ENCODE assay signal across 17 cellular contexts in genomic region chr10:119136084-119136483, GRCh38. TPM values are rescaled to one million over a fixed set of nuclear protein-coding genes. Genes with fewer than 3 reads are reported as not detected.
DNase-seq lines count a peak whose midpoint lies in the region; ATAC-seq and TF ChIP-seq lines count a peak whose summit lies in the region.
"Had no signal": no experiment of that assay in that cellular context is flagged by ENCODE, and none has a peak within 500 bp of the region (broad histone marks: within the 10 kb centered on the region; RNA-seq: fewer than 3 reads in every experiment).

No MANE protein-coding gene starts in this region.

- CTCF ChIA-PET in AG04450 (lab: Charles Lee), result interaction anchor here (0.5 to 2.3 kb wide), 3 partner anchors 48 to 74 kb away, joined by 3 to 12 read pairs (median 3); no protein-coding TSS in a partner anchor
- CTCF ChIA-PET in CD4-positive, alpha-beta memory T cell (lab: Charles Lee; ENCODE audit: partially characterized antibody), result interaction anchor here (0.7 kb wide), 1 partner anchor 62 kb away, joined by 4 read pairs; no protein-coding TSS in a partner anchor

- H3K27ac Mint-ChIP-seq in CD14-positive monocyte, result peak overlapping the region; percentile 93 to 99 (median 95)
- H3K27ac Mint-ChIP-seq in activated T-helper 1 cell treated with anti-CD3 and anti-CD28 coated beads, Interleukin-12 subunit alpha, Interleukin-12 subunit beta, Interleukin-2, Interleukin-4 antibody, amounts not matched to agents 30 ng/mL and 10 ng/mL and 1 ng/mL, durations not matched to agents 14 hours and 24 hours and 36 hours, result no peak overlapping the region
- peak overlapping the region in 2 of 7 donors; percentile 39 to 42 for H3K27ac Mint-ChIP-seq in CD4-positive, alpha-beta memory T cell
- H3K27ac Mint-ChIP-seq: type B pancreatic cell had no signal

- DNase-seq in AG04450 (ENCODE audit: low read depth, low spot score) (no peak), CD14-positive monocyte (ENCODE audit: low spot score) (no peak), right lobe of liver (no peak), NCI-H2227 treated with DMSO at 0.1 percent for 48 hours (lab: John Stamatoyannopoulos, UW) (no peak), H7 (no peak)
- DNase-seq in activated T-helper 1 cell treated with anti-CD3 and anti-CD28 coated beads, Interleukin-12 subunit alpha, Interleukin-12 subunit beta, Interleukin-2, Interleukin-4 antibody, amounts not matched to agents 30 ng/mL and 10 ng/mL and 1 ng/mL, durations not matched to agents 14 hours and 24 hours and 36 hours (ENCODE audit: low spot score), result no peak
- DNase-seq in CD4-positive, alpha-beta memory T cell, result no peak
- no peak for DNase-seq in stimulated activated CD4-positive, alpha-beta T cell treated with anti-CD3 and anti-CD28 coated beads, Interleukin-12 subunit alpha, Interleukin-12 subunit beta, amount 100 ng/mL, for 4 hours
- DNase-seq: DMS79, left cardiac atrium, NCI-H1048, ovary, SK-N-SH had no signal

- H3K9me3 Mint-ChIP-seq in CD14-positive monocyte, result peaks cover 0 to 3% (median 0%) of the 10 kb centered on the region in 7 donors
- H3K9me3 Mint-ChIP-seq in activated T-helper 1 cell treated with anti-CD3 and anti-CD28 coated beads, Interleukin-12 subunit alpha, Interleukin-12 subunit beta, Interleukin-2, Interleukin-4 antibody, amounts not matched to agents 30 ng/mL and 10 ng/mL and 1 ng/mL, durations not matched to agents 14 hours and 24 hours and 36 hours, result no peaks in the 10 kb centered on the region
- H3K9me3 Mint-ChIP-seq in CD4-positive, alpha-beta memory T cell, result peaks cover 0 to 3% (median 0%) of the 10 kb centered on the region in 8 donors
- H3K9me3 Mint-ChIP-seq: brain, type B pancreatic cell had no signal

- H3K36me3 ChIP-seq in right lobe of liver, result peaks cover 0 to 6% (median 0%) of the 10 kb centered on the region in 4 donors
- peaks cover 29% of the 10 kb centered on the region for H3K36me3 ChIP-seq in CD4-positive, alpha-beta memory T cell (ENCODE audit: insufficient read depth, low read length)
- H3K36me3 ChIP-seq in H7 (replicated peaks; ENCODE audit: control insufficient read depth, insufficient read depth, low read length), result peaks cover 14% of the 10 kb centered on the region
- H3K36me3 ChIP-seq: ovary had no signal

- TF ChIP-seq POLR2A in right lobe of liver (IDR thresholded peaks at IDR 0.05), result no peak

- no peaks in the 10 kb centered on the region for H3K9me3 ChIP-seq in AG04450 (ENCODE audit: control insufficient read depth, insufficient read depth, low read length)
- no peaks in the 10 kb centered on the region for H3K9me3 ChIP-seq in right lobe of liver
- no peaks in the 10 kb centered on the region for H3K9me3 ChIP-seq in CD4-positive, alpha-beta memory T cell (ENCODE audit: control insufficient read depth in 1 of 2, low read length in 2 of 2)
- H3K9me3 ChIP-seq: BLaER1, ovary, SK-N-SH had no signal

- peaks cover 0 to 28% (median 7%) of the 10 kb centered on the region in 4 donors for H3K4me1 ChIP-seq in right lobe of liver
- H3K4me1 ChIP-seq in CD4-positive, alpha-beta memory T cell (ENCODE audit: insufficient read depth, low read length), result peaks cover 24% of the 10 kb centered on the region

- peaks cover 67% of the 10 kb centered on the region for H3K4me1 Mint-ChIP-seq in CD14-positive monocyte
- peaks cover 57% of the 10 kb centered on the region for H3K4me1 Mint-ChIP-seq in activated T-helper 1 cell treated with anti-CD3 and anti-CD28 coated beads, Interleukin-12 subunit alpha, Interleukin-12 subunit beta, Interleukin-2, Interleukin-4 antibody, amounts not matched to agents 30 ng/mL and 10 ng/mL and 1 ng/mL, durations not matched to agents 14 hours and 24 hours and 36 hours (ENCODE audit: low read depth)
- peaks cover 20 to 37% (median 27%) of the 10 kb centered on the region in 4 donors for H3K4me1 Mint-ChIP-seq in CD4-positive, alpha-beta memory T cell
- H3K4me1 Mint-ChIP-seq: brain had no signal

- TF ChIP-seq CTCF in AG04450 (IDR thresholded peaks at IDR 0.05; ENCODE audit: low read depth, low read length) (no peak), CD14-positive monocyte (IDR thresholded peaks at IDR 0.05) (no peak), right lobe of liver (IDR thresholded peaks at IDR 0.05) (no peak)

- intact Hi-C loops in CD14-positive monocyte (cut with micrococcal nuclease) (loop anchor here (5.0 to 10.0 kb wide), 2 partner anchors 51 to 136 kb away; partner anchors contain the start of gene EIF3A (in 1 of the 2)), right lobe of liver (cut with DNase I) (no loop called here)
- intact Hi-C loops in activated T-helper 1 cell treated with anti-CD3 and anti-CD28 coated beads, Interleukin-12 subunit alpha, Interleukin-12 subunit beta, Interleukin-2, Interleukin-4 antibody, amounts not matched to agents 30 ng/mL and 10 ng/mL and 1 ng/mL, durations not matched to agents 14 hours and 24 hours and 36 hours (cut with micrococcal nuclease), result no loop called here
- intact Hi-C loops in CD4-positive, alpha-beta memory T cell (cut with micrococcal nuclease), result no loop called here

- POLR2A ChIA-PET in AG04450 (lab: Yijun Ruan, JAX), result interaction anchor here (0.5 to 1.5 kb wide), 3 partner anchors 32 to 62 kb away, joined by 3 to 7 read pairs (median 4); partner anchors contain the start of gene DENND10
- POLR2A ChIA-PET in CD4-positive, alpha-beta memory T cell (lab: Charles Lee; ENCODE audit: partially characterized antibody), result interaction anchor here (1.4 kb wide), 1 partner anchor 45 kb away, joined by 4 read pairs; no protein-coding TSS in a partner anchor

- H3K4me3 ChIP-seq in AG04450 (ENCODE audit: low read depth, low read length) (no peak overlapping the region), right lobe of liver (no peak overlapping the region), H7 (ENCODE audit: insufficient read depth, low read depth, low read length) (no peak overlapping the region)
- H3K4me3 ChIP-seq in CD4-positive, alpha-beta memory T cell (ENCODE audit: low read length in 2 of 2), result no peak overlapping the region
- H3K4me3 ChIP-seq: BLaER1, ovary had no signal

- 74% methylated on average over 7 of the region's 7 CpGs for WGBS in right lobe of liver (ENCODE audit: insufficient coverage, low coverage, low lambda C conversion rate, missing lambda C conversion rate)

- H3K27ac ChIP-seq in AG04450 (ENCODE audit: low read depth, low read length) (peak overlapping the region; percentile 52), right lobe of liver (peak overlapping the region; percentile 12 to 84 (median 83))
- H3K27ac ChIP-seq in CD4-positive, alpha-beta memory T cell (ENCODE audit: low read depth, low read length), result no peak overlapping the region
- H3K27ac ChIP-seq: BLaER1, ovary, VCaP had no signal

- H3K4me3 Mint-ChIP-seq in CD14-positive monocyte, result peak overlapping the region in 1 of 2 donors; percentile 75
- peak overlapping the region; percentile 28 for H3K4me3 Mint-ChIP-seq in activated T-helper 1 cell treated with anti-CD3 and anti-CD28 coated beads, Interleukin-12 subunit alpha, Interleukin-12 subunit beta, Interleukin-2, Interleukin-4 antibody, amounts not matched to agents 30 ng/mL and 10 ng/mL and 1 ng/mL, durations not matched to agents 14 hours and 24 hours and 36 hours
- no peak overlapping the region for H3K4me3 Mint-ChIP-seq in CD4-positive, alpha-beta memory T cell
- H3K4me3 Mint-ChIP-seq: brain, type B pancreatic cell had no signal

- H3K27me3 Mint-ChIP-seq in CD14-positive monocyte (ENCODE audit: low read depth in 3 of 3), result peaks cover 0 to 3% (median 0%) of the 10 kb centered on the region in 3 donors
- H3K27me3 Mint-ChIP-seq in activated T-helper 1 cell treated with anti-CD3 and anti-CD28 coated beads, Interleukin-12 subunit alpha, Interleukin-12 subunit beta, Interleukin-2, Interleukin-4 antibody, amounts not matched to agents 30 ng/mL and 10 ng/mL and 1 ng/mL, durations not matched to agents 14 hours and 24 hours and 36 hours (ENCODE audit: insufficient read depth), result no peaks in the 10 kb centered on the region
- no peaks in the 10 kb centered on the region for H3K27me3 Mint-ChIP-seq in CD4-positive, alpha-beta memory T cell
- H3K27me3 Mint-ChIP-seq: brain, type B pancreatic cell had no signal

- peaks cover 41 to 50% of the 10 kb centered on the region in 2 donors for H3K36me3 Mint-ChIP-seq in CD14-positive monocyte
- peaks cover 40% of the 10 kb centered on the region for H3K36me3 Mint-ChIP-seq in activated T-helper 1 cell treated with anti-CD3 and anti-CD28 coated beads, Interleukin-12 subunit alpha, Interleukin-12 subunit beta, Interleukin-2, Interleukin-4 antibody, amounts not matched to agents 30 ng/mL and 10 ng/mL and 1 ng/mL, durations not matched to agents 14 hours and 24 hours and 36 hours (ENCODE audit: low read depth)
- H3K36me3 Mint-ChIP-seq in CD4-positive, alpha-beta memory T cell, result peaks cover 21 to 56% of the 10 kb centered on the region in 2 donors

- H3K27me3 ChIP-seq in AG04450 (ENCODE audit: control insufficient read depth, insufficient read depth, low read length) (no peaks in the 10 kb centered on the region), right lobe of liver (no peaks in the 10 kb centered on the region), H7 (ENCODE audit: control insufficient read depth, insufficient read depth, low read length) (no peaks in the 10 kb centered on the region)
- no peaks in the 10 kb centered on the region for H3K27me3 ChIP-seq in CD4-positive, alpha-beta memory T cell (ENCODE audit: insufficient read depth, low read length)
- H3K27me3 ChIP-seq: BLaER1, ovary had no signal

- no peak for ATAC-seq in right lobe of liver

RNA-seq across cellular contexts. Expression of gene SFXN4, which starts 29.4 kb away (rescaled TPM):
- polyA plus RNA-seq in AG04450 (2011; rRNA removed) (14.3 and 17.1 TPM in 2 replicates), CD14-positive monocyte (10 to 100 TPM; 18.3 to 20.4 TPM)
- polyA minus RNA-seq in AG04450 (2011; rRNA and poly(A)+ RNA removed), result 5.2 and 8.9 TPM in 2 replicates
- 58.2 and 58.7 TPM in 2 replicates for total RNA-seq in activated T-helper 1 cell treated with anti-CD3 and anti-CD28 coated beads, Interleukin-12 subunit alpha, Interleukin-12 subunit beta, Interleukin-2, Interleukin-4 antibody, amounts not matched to agents 30 ng/mL and 10 ng/mL and 1 ng/mL, durations not matched to agents 14 hours and 24 hours and 36 hours
- 100 to 1,000 TPM in 1 of 6 experiments, 10 to 100 TPM in 5; 16.0 to 152 (median 23.8) TPM for total RNA-seq in right lobe of liver
- 10 to 100 TPM; 17.2 to 18.5 TPM for total RNA-seq in CD4-positive, alpha-beta memory T cell
- polyA plus RNA-seq in CD4-positive, alpha-beta memory T cell, result 10 to 100 TPM; 13.9 to 14.0 TPM
- total RNA-seq in H7 (2014; rRNA removed; shearing (Covaris generic)), result 15.3 and 24.6 TPM in 2 replicates

RNA-seq across cellular contexts. Expression of gene DENND10, which starts 32.2 kb away (rescaled TPM):
- polyA plus RNA-seq in AG04450 (2011; rRNA removed) (82.6 and 107 TPM in 2 replicates), CD14-positive monocyte (100 to 1,000 TPM; 141 to 188 TPM)
- 51.8 and 70.8 TPM in 2 replicates for polyA minus RNA-seq in AG04450 (2011; rRNA and poly(A)+ RNA removed)
- 20.1 and 25.4 TPM in 2 replicates for total RNA-seq in activated T-helper 1 cell treated with anti-CD3 and anti-CD28 coated beads, Interleukin-12 subunit alpha, Interleukin-12 subunit beta, Interleukin-2, Interleukin-4 antibody, amounts not matched to agents 30 ng/mL and 10 ng/mL and 1 ng/mL, durations not matched to agents 14 hours and 24 hours and 36 hours
- 10 to 100 TPM; 24.0 to 46.4 (median 36.1) TPM for total RNA-seq in right lobe of liver
- total RNA-seq in CD4-positive, alpha-beta memory T cell, result 10 to 100 TPM; 48.0 to 53.4 TPM
- 10 to 100 TPM; 54.9 to 76.7 TPM for polyA plus RNA-seq in CD4-positive, alpha-beta memory T cell
- total RNA-seq in H7 (2014; rRNA removed; shearing (Covaris generic)), result 77.1 and 82.6 TPM in 2 replicates

RNA-seq across cellular contexts. Expression of gene PRDX3, which starts 42.5 kb away (rescaled TPM):
- 296 and 373 TPM in 2 replicates for polyA plus RNA-seq in AG04450 (2011; rRNA removed)
- polyA minus RNA-seq in AG04450 (2011; rRNA and poly(A)+ RNA removed), result 122 and 138 TPM in 2 replicates
- 100 to 1,000 TPM; 410 to 459 TPM for polyA plus RNA-seq in CD14-positive monocyte
- total RNA-seq in activated T-helper 1 cell treated with anti-CD3 and anti-CD28 coated beads, Interleukin-12 subunit alpha, Interleukin-12 subunit beta, Interleukin-2, Interleukin-4 antibody, amounts not matched to agents 30 ng/mL and 10 ng/mL and 1 ng/mL, durations not matched to agents 14 hours and 24 hours and 36 hours, result 158 and 163 TPM in 2 replicates
- 100 to 1,000 TPM; 171 to 235 (median 194) TPM for total RNA-seq in right lobe of liver
- 10 to 100 TPM; 34.3 to 38.2 TPM for total RNA-seq in CD4-positive, alpha-beta memory T cell
- 100 to 1,000 TPM; 125 to 127 TPM for polyA plus RNA-seq in CD4-positive, alpha-beta memory T cell
- 411 and 445 TPM in 2 replicates for total RNA-seq in H7 (2014; rRNA removed; shearing (Covaris generic))

RNA-seq across cellular contexts. Expression of gene EIF3A, which starts 55.5 kb away (rescaled TPM):
- polyA plus RNA-seq in AG04450 (2011; rRNA removed) (55.7 and 80.8 TPM in 2 replicates), CD14-positive monocyte (10 to 100 TPM; 24.2 to 49.1 TPM)
- polyA minus RNA-seq in AG04450 (2011; rRNA and poly(A)+ RNA removed), result 70.4 and 92.9 TPM in 2 replicates
- 181 and 183 TPM in 2 replicates for total RNA-seq in activated T-helper 1 cell treated with anti-CD3 and anti-CD28 coated beads, Interleukin-12 subunit alpha, Interleukin-12 subunit beta, Interleukin-2, Interleukin-4 antibody, amounts not matched to agents 30 ng/mL and 10 ng/mL and 1 ng/mL, durations not matched to agents 14 hours and 24 hours and 36 hours
- 10 to 100 TPM; 41.6 to 69.5 (median 57.4) TPM for total RNA-seq in right lobe of liver
- 100 to 1,000 TPM; 122 to 129 TPM for total RNA-seq in CD4-positive, alpha-beta memory T cell
- 10 to 100 TPM; 29.8 to 81.7 TPM for polyA plus RNA-seq in CD4-positive, alpha-beta memory T cell
- 89.3 and 129 TPM in 2 replicates for total RNA-seq in H7 (2014; rRNA removed; shearing (Covaris generic))

Comparison
In these comparisons a context has a peak if more than half of its experiments do, and no peak if none do; other contexts are left out.
1. intact Hi-C loops: an anchor here in CD14-positive monocyte (5.0 to 10.0 kb wide); none called in activated T-helper 1 cell treated with anti-CD3 and anti-CD28 coated beads, Interleukin-12 subunit alpha, Interleukin-12 subunit beta, Interleukin-2, Interleukin-4 antibody, amounts not matched to agents 30 ng/mL and 10 ng/mL and 1 ng/mL, durations not matched to agents 14 hours and 24 hours and 36 hours, right lobe of liver and CD4-positive, alpha-beta memory T cell.